In the genomic region with DNA sequence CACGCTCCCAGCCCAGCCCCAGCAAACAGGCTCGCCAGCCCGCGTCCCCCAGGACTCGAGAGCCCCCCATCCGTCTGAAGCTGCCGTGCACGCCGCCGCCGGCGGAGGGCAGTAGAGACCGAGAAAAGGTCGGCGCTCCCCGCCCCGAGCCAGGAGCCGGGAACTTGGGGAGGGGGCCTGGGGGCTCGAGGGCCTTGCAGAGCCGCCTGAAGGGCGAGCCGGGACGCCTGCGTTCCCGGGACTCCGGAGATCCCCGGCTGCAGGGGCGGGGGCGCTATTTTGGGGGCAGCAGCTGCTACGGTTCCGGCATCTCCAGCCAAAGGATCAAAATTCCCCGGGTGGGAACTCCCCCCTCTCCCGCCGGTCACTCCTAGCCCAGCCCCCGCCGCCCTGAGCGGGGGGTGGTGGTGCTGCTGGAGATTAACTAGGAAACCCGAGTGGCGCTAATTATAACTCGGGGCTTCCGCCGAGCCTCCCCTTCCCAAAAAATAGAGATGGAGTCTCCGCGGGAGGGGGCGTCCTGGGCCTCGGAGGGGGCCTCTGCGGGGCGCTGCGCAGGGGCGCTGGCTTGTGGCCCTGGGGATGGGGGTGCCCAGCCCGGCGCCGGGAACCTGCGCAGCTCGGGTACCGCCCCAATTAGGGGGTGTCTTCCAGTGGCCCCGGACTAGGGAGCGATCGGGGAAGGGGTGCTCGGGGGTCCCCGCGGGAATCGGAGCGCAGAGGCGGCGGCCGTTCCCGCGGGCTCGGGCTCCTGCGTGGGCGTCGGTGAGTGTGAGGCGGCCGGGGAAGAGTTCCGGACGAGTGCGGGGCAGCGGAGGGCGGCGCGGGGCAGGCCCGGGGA, we compare ENCODE assay signal across 8 cellular contexts. TPM values are rescaled to one million over a fixed set of nuclear protein-coding genes. Genes with fewer than 3 reads are reported as not detected.
DNase-seq lines count a peak whose midpoint lies in the region; ATAC-seq and TF ChIP-seq lines count a peak whose summit lies in the region.

No MANE protein-coding gene starts in this region.

- peak overlapping the region; percentile 64 for H2AFZ ChIP-seq in KMS-11 (ENCODE audit: low read depth)
- H2AFZ ChIP-seq in neuron (ENCODE audit: low read depth, low read length), result no peak overlapping the region

- peak overlapping the region; percentile 88 for H3K4me2 ChIP-seq in KMS-11

- H3K36me3 ChIP-seq in KMS-11 (ENCODE audit: insufficient read depth) (no peaks in the 10 kb centered on the region), neuron (ENCODE audit: insufficient read depth, low read length) (no peaks in the 10 kb centered on the region)

- H3K4me3 ChIP-seq in KMS-11 (IDR thresholded peaks at IDR 0.05; ENCODE audit: insufficient read depth, low read depth, low read length) (no peak overlapping the region), fibroblast of the aortic adventitia (ENCODE audit: low read depth, low read length) (peak overlapping the region; percentile 48), neuron (ENCODE audit: low read length) (peak overlapping the region; percentile 38)

- ATAC-seq in GM18907 (IDR thresholded peaks at IDR 0.05; ENCODE audit: unreplicated experiment) (no peak), HG03135 (IDR thresholded peaks at IDR 0.05; ENCODE audit: unreplicated experiment) (no peak)

- H3K27ac ChIP-seq in KMS-11, result no peak overlapping the region

- no peaks in the 10 kb centered on the region for H3K79me2 ChIP-seq in KMS-11 (ENCODE audit: insufficient read depth, low read depth)

- H3K4me1 ChIP-seq in KMS-11 (ENCODE audit: low read depth, poor library complexity, severe bottlenecking) (peaks cover 5% of the 10 kb centered on the region), neuron (ENCODE audit: insufficient read depth, low read length) (peaks cover 27% of the 10 kb centered on the region)

- DNase-seq in D341Med (ENCODE audit: low spot score) (peak; percentile 85), activated T-cell treated with anti-CD3 and anti-CD28 coated beads for 4 hours (peak; percentile 50), fibroblast of the aortic adventitia (ENCODE audit: low read depth) (no peak), dedifferentiated amniotic fluid mesenchymal stem cell (ENCODE audit: extremely low spot score) (no peak)

- no peaks in the 10 kb centered on the region for H4K20me1 ChIP-seq in KMS-11 (ENCODE audit: insufficient read depth)

- no peaks in the 10 kb centered on the region for H3K9me3 ChIP-seq in neuron (ENCODE audit: low read length)

- H3K27me3 ChIP-seq in KMS-11 (ENCODE audit: insufficient read depth, low read depth) (peaks cover 61% of the 10 kb centered on the region), neuron (ENCODE audit: insufficient read depth, low read length) (peaks cover 14% of the 10 kb centered on the region)

- H3K9ac ChIP-seq in KMS-11, result no peak overlapping the region

- TF ChIP-seq CTCF in KMS-11 (conservative IDR thresholded peaks at IDR 0.05; ENCODE audit: low read depth, low read length) (peak; percentile 85), fibroblast of the aortic adventitia (IDR thresholded peaks at IDR 0.05; ENCODE audit: insufficient read depth, low read length) (peak; percentile 81)

RNA-seq across cellular contexts. Expression of gene ACHE, which starts 0.6 kb away (rescaled TPM):
- total RNA-seq in fibroblast of the aortic adventitia (ENCODE audit: low replicate concordance), result 0.16 TPM in 1 of 2 replicates, not detected in the other

RNA-seq across cellular contexts. Expression of gene UFSP1, which starts 5.6 kb away (rescaled TPM):
- 2.2 and 3.3 TPM in 2 replicates for total RNA-seq in fibroblast of the aortic adventitia (ENCODE audit: low replicate concordance)

RNA-seq across cellular contexts. Expression of gene SRRT, which starts 20.2 kb away (rescaled TPM):
- total RNA-seq in fibroblast of the aortic adventitia (ENCODE audit: low replicate concordance), result 25.3 and 41.2 TPM in 2 replicates

RNA-seq across cellular contexts. Expression of gene TRIP6, which starts 27.9 kb away (rescaled TPM):
- total RNA-seq in fibroblast of the aortic adventitia (ENCODE audit: low replicate concordance), result 71.4 and 81.3 TPM in 2 replicates

RNA-seq across cellular contexts. Expression of gene SLC12A9, which starts 42.6 kb away (rescaled TPM):
- 13.9 and 14.3 TPM in 2 replicates for total RNA-seq in fibroblast of the aortic adventitia (ENCODE audit: low replicate concordance)

Comparison
In these comparisons a context has a peak if more than half of its experiments do, and no peak if none do; other contexts are left out.
1. DNase-seq: peak in D341Med (single experiment) and activated T-cell treated with anti-CD3 and anti-CD28 coated beads for 4 hours (single experiment); none in fibroblast of the aortic adventitia (single experiment) and dedifferentiated amniotic fluid mesenchymal stem cell (single experiment).